ENCODE assay signal across 14 cellular contexts in the genomic region with DNA sequence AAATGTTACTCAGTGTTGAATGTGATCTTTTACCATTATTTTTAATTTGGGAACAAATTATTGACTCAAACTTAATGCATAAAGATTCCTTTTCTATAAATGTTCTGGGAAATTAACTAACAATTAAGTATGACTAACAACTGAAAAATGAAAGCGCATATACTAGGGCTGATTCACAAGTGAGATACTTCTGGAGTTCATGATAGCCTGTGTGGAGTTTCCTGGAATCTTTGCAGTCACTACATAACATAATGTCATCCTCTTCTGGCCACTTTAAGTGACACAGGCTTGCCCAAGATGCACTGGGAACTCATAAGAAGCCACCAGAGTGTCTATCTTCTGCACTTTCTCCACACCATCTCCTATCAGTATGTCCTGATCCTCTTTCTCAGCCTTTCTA.
DNase-seq lines count a peak whose midpoint lies in the region; ATAC-seq and TF ChIP-seq lines count a peak whose summit lies in the region.
"Had no signal": no experiment of that assay in that cellular context is flagged by ENCODE, and none has a peak within 500 bp of the region (broad histone marks: within the 10 kb centered on the region; RNA-seq: fewer than 3 reads in every experiment).

No MANE protein-coding gene starts in this region.

- no peak overlapping the region for H3K27ac Mint-ChIP-seq in activated CD4-positive, alpha-beta T cell treated with anti-CD3 and anti-CD28 coated beads, Interleukin-2, amount 10 ng/mL, durations not matched to agents 24 days and 14 days
- no peak overlapping the region for H3K27ac Mint-ChIP-seq in endothelial cell (ENCODE audit: unreplicated experiment)
- H3K27ac Mint-ChIP-seq: nephron had no signal

- no peaks in the 10 kb centered on the region for H3K36me3 Mint-ChIP-seq in activated CD4-positive, alpha-beta T cell treated with anti-CD3 and anti-CD28 coated beads, Interleukin-2, amount 10 ng/mL, durations not matched to agents 24 days and 14 days (ENCODE audit: low read depth)
- no peaks in the 10 kb centered on the region for H3K36me3 Mint-ChIP-seq in endothelial cell (ENCODE audit: low read depth, unreplicated experiment)

- peaks cover 5% of the 10 kb centered on the region for H3K9me3 Mint-ChIP-seq in activated CD4-positive, alpha-beta T cell treated with anti-CD3 and anti-CD28 coated beads, Interleukin-2, amount 10 ng/mL, durations not matched to agents 24 days and 14 days
- H3K9me3 Mint-ChIP-seq in endothelial cell (ENCODE audit: unreplicated experiment) = no peaks in the 10 kb centered on the region

- intact Hi-C loops in activated CD4-positive, alpha-beta T cell treated with anti-CD3 and anti-CD28 coated beads, Interleukin-2, amount 10 ng/mL, durations not matched to agents 24 days and 14 days (cut with micrococcal nuclease) = no loop called here

- H3K36me3 ChIP-seq in adipocyte (ENCODE audit: control insufficient read depth, insufficient read depth, low read length, severe bottlenecking) = no peaks in the 10 kb centered on the region
- H3K36me3 ChIP-seq: gastrocnemius medialis had no signal

- peak; percentile 26 for DNase-seq in activated CD4-positive, alpha-beta T cell treated with anti-CD3 and anti-CD28 coated beads, Interleukin-2, amount 10 ng/mL, durations not matched to agents 24 days and 14 days
- DNase-seq in activated CD4-positive, alpha-beta T cell treated with anti-CD3 and anti-CD28 coated beads for 48 hours = no peak
- DNase-seq in adipocyte (ENCODE audit: low read depth) (peak; percentile 82), fibroblast of the conjunctiva (ENCODE audit: low read depth) (peak; percentile 18), stromal cell of bone marrow (ENCODE audit: low read depth) (peak; percentile 60), endothelial cell (ENCODE audit: low spot score) (no peak)
- DNase-seq in effector CD8-positive, alpha-beta T cell (lab: John Stamatoyannopoulos, UW) = no peak
- DNase-seq: cerebellar nuclear complex, gastrocnemius medialis, kidney, NCI-H446, T-helper 2 cell had no signal

- H3K4me3 Mint-ChIP-seq in activated CD4-positive, alpha-beta T cell treated with anti-CD3 and anti-CD28 coated beads, Interleukin-2, amount 10 ng/mL, durations not matched to agents 24 days and 14 days = no peak overlapping the region
- no peak overlapping the region for H3K4me3 Mint-ChIP-seq in endothelial cell (ENCODE audit: unreplicated experiment)
- H3K4me3 Mint-ChIP-seq: nephron had no signal

- peaks cover 23% of the 10 kb centered on the region for H3K4me1 ChIP-seq in adipocyte (ENCODE audit: control insufficient read depth, insufficient read depth, low read length)
- H3K4me1 ChIP-seq: gastrocnemius medialis had no signal

- H3K9ac ChIP-seq in adipocyte (ENCODE audit: low read length) = no peak overlapping the region

- no peak for TF ChIP-seq CTCF in endothelial cell (IDR thresholded peaks at IDR 0.05; ENCODE audit: unreplicated experiment)

- H3K27me3 Mint-ChIP-seq in activated CD4-positive, alpha-beta T cell treated with anti-CD3 and anti-CD28 coated beads, Interleukin-2, amount 10 ng/mL, durations not matched to agents 24 days and 14 days = no peaks in the 10 kb centered on the region
- no peaks in the 10 kb centered on the region for H3K27me3 Mint-ChIP-seq in endothelial cell (ENCODE audit: unreplicated experiment)

- H3K27me3 ChIP-seq in adipocyte (replicated peaks; ENCODE audit: control insufficient read depth, insufficient read depth, low read length) = no peaks in the 10 kb centered on the region
- H3K27me3 ChIP-seq: gastrocnemius medialis had no signal

- ATAC-seq in GM19023 (IDR thresholded peaks at IDR 0.05; ENCODE audit: unreplicated experiment) = no peak
- ATAC-seq: gastrocnemius medialis had no signal

- H3K9me3 ChIP-seq in adipocyte (ENCODE audit: control insufficient read depth, low read length) = peaks cover 4% of the 10 kb centered on the region

- no peaks in the 10 kb centered on the region for H3K4me1 Mint-ChIP-seq in activated CD4-positive, alpha-beta T cell treated with anti-CD3 and anti-CD28 coated beads, Interleukin-2, amount 10 ng/mL, durations not matched to agents 24 days and 14 days
- no peaks in the 10 kb centered on the region for H3K4me1 Mint-ChIP-seq in endothelial cell (ENCODE audit: unreplicated experiment)

- no peak overlapping the region for H3K4me3 ChIP-seq in adipocyte (ENCODE audit: low read length)
- H3K4me3 ChIP-seq: gastrocnemius medialis had no signal

Comparison
In these comparisons a context has a peak if more than half of its experiments do, and no peak if none do; other contexts are left out.
1. DNase-seq: peak in activated CD4-positive, alpha-beta T cell treated with anti-CD3 and anti-CD28 coated beads, Interleukin-2, amount 10 ng/mL, durations not matched to agents 24 days and 14 days (single experiment), adipocyte (single experiment), fibroblast of the conjunctiva (single experiment) and stromal cell of bone marrow (single experiment); none in activated CD4-positive, alpha-beta T cell treated with anti-CD3 and anti-CD28 coated beads for 48 hours (single experiment), endothelial cell (single experiment) and effector CD8-positive, alpha-beta T cell (single experiment).